ENCODE assay signal across 11 cellular contexts in the genomic region with DNA sequence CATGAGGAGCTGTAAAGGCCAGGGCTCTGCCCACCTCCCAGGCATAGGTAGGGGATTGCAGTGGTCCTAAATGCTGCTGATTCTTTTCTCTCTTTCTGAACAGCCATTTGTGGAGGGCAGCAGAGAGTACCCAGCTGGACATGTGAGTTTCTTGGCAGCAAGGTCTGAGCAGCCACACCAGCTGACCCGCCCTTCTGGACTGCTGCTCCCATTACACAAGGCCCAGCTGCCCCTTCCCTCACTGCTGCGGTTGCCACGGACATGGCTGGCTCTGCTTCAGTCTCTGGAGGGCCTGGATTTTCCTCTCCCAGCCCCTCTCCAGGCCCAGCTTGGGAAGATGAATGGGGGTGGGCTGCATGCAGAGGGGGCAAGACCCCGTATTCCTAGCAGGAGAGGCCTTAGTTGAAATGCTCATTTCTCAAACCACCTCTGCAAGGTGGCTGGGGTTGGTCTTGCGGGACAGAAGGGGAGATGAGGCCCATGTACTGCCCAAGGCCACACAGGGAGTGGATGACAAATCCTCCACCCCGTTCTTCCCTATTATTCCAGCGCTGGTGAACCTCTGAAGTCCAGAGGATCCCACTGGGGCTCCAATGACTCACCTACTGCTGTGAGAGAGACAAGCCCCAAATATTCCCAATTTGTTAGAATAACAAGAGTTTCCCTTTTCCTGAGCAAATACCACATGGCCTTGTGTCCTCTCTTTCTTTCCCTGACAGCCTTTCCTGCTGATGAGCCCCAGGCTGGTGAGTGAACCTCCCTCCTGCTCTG. TPM values are rescaled to one million over a fixed set of nuclear protein-coding genes. Genes with fewer than 3 reads are reported as not detected.
DNase-seq lines count a peak whose midpoint lies in the region; ATAC-seq and TF ChIP-seq lines count a peak whose summit lies in the region.
"Had no signal": no experiment of that assay in that cellular context is flagged by ENCODE, and none has a peak within 500 bp of the region (broad histone marks: within the 10 kb centered on the region; RNA-seq: fewer than 3 reads in every experiment).

No MANE protein-coding gene starts in this region.

- H3K9me3 ChIP-seq in mesenchymal stem cell (ENCODE audit: control insufficient read depth, low read length) (no peaks in the 10 kb centered on the region), tibial nerve (no peaks in the 10 kb centered on the region), Caco-2 (no peaks in the 10 kb centered on the region)

- no peak overlapping the region for H2BK5ac ChIP-seq in mesenchymal stem cell (ENCODE audit: low read depth, low read length, poor library complexity, severe bottlenecking)

- H3K23ac ChIP-seq in mesenchymal stem cell (ENCODE audit: low read length in 2 of 2): no peak overlapping the region

- TF ChIP-seq CTCF in endothelial cell (IDR thresholded peaks at IDR 0.05; ENCODE audit: unreplicated experiment) (no peak), tibial nerve (IDR thresholded peaks at IDR 0.05) (no peak), Caco-2 (IDR thresholded peaks at IDR 0.05; ENCODE audit: insufficient read depth in 1 of 2, low read depth in 1 of 2, low read length in 1 of 2, severe bottlenecking in 1 of 2, unreplicated experiment in 1 of 2) (no peak)

- peak in 1 of 2 donors; percentile 61 for TF ChIP-seq EP300 in tibial nerve (IDR thresholded peaks at IDR 0.05)

- no peak overlapping the region for H2BK15ac ChIP-seq in mesenchymal stem cell (ENCODE audit: low read depth, poor library complexity, severe bottlenecking)

- no peaks in the 10 kb centered on the region for H3K79me1 ChIP-seq in mesenchymal stem cell (replicated peaks; ENCODE audit: low read length, poor library complexity, severe bottlenecking)

- DNase-seq in M059J (ENCODE audit: low read depth) (peak; percentile 61), endothelial cell (ENCODE audit: low spot score) (no peak), mesenchymal stem cell (no peak), tibial nerve (ENCODE audit: low spot score in 2 of 2) (peak; percentile 52 to 57), H4 (ENCODE audit: low spot score) (no peak), Caco-2 (no peak)
- DNase-seq: NCI-H1694 had no signal

- no peak overlapping the region for H4K91ac ChIP-seq in mesenchymal stem cell (ENCODE audit: low read length)

- BruUV-seq in Caco-2 (replicated peaks; lab: Mats Ljungman, UMichigan): no TSS peak

- H3K27me3 ChIP-seq in mesenchymal stem cell (ENCODE audit: control insufficient read depth in 1 of 2, insufficient read depth in 1 of 2, low read length in 2 of 2) (no peaks in the 10 kb centered on the region), tibial nerve (no peaks in the 10 kb centered on the region), Caco-2 (replicated peaks; ENCODE audit: control insufficient read depth, insufficient read depth, low read length) (no peaks in the 10 kb centered on the region)

- CTCF ChIA-PET in Caco-2 (lab: Charles Lee): no interaction called here

- H3K36me3 Mint-ChIP-seq in endothelial cell (ENCODE audit: low read depth, unreplicated experiment) (no peaks in the 10 kb centered on the region), Caco-2 (ENCODE audit: insufficient read depth, unreplicated experiment) (no peaks in the 10 kb centered on the region)
- no peaks in the 10 kb centered on the region for H3K36me3 Mint-ChIP-seq in activated T-helper 17 cell treated with anti-CD3 and anti-CD28 coated beads, Interleukin-2, amount 50 U/mL, for 72 hours (ENCODE audit: low read depth)

- H3K4me1 Mint-ChIP-seq in endothelial cell (ENCODE audit: unreplicated experiment) (peaks cover 19% of the 10 kb centered on the region), Caco-2 (ENCODE audit: low read depth, unreplicated experiment) (no peaks in the 10 kb centered on the region)
- no peaks in the 10 kb centered on the region for H3K4me1 Mint-ChIP-seq in activated T-helper 17 cell treated with anti-CD3 and anti-CD28 coated beads, Interleukin-2, amount 50 U/mL, for 72 hours

- no peak for ATAC-seq in activated T-helper 17 cell treated with anti-CD3 and anti-CD28 coated beads, Interleukin-2, amount 50 U/mL, for 72 hours (replicated peaks)

- H3K27ac ChIP-seq in mesenchymal stem cell (ENCODE audit: low read length, poor library complexity, severe bottlenecking) (no peak overlapping the region), tibial nerve (peak overlapping the region; percentile 5 to 69 (median 41))
- H3K27ac ChIP-seq: SK-N-MC had no signal

- no peak overlapping the region for H3K14ac ChIP-seq in mesenchymal stem cell (ENCODE audit: low read length in 2 of 2)

- H3K27me3 Mint-ChIP-seq in endothelial cell (ENCODE audit: unreplicated experiment): peaks cover 5% of the 10 kb centered on the region
- H3K27me3 Mint-ChIP-seq in activated T-helper 17 cell treated with anti-CD3 and anti-CD28 coated beads, Interleukin-2, amount 50 U/mL, for 72 hours: no peaks in the 10 kb centered on the region
- H3K27me3 Mint-ChIP-seq in Caco-2 (ENCODE audit: insufficient read depth, unreplicated experiment): no peaks in the 10 kb centered on the region

- no peak overlapping the region for H2BK12ac ChIP-seq in mesenchymal stem cell (ENCODE audit: low read length in 2 of 2)

- H3K4me2 ChIP-seq in mesenchymal stem cell (ENCODE audit: low read length, poor library complexity, severe bottlenecking): no peak overlapping the region

- no peak overlapping the region for H3K18ac ChIP-seq in mesenchymal stem cell (ENCODE audit: low read depth in 1 of 2, low read length in 2 of 2)

- peak in 1 of 2 donors; percentile 32 for TF ChIP-seq POLR2A in tibial nerve (IDR thresholded peaks at IDR 0.05)

- H3K4ac ChIP-seq in mesenchymal stem cell (ENCODE audit: low read depth in 1 of 2, low read length in 2 of 2): no peak overlapping the region

- H3K36me3 ChIP-seq in mesenchymal stem cell (ENCODE audit: control insufficient read depth in 1 of 2, insufficient read depth in 2 of 2, low read depth in 1 of 2, low read length in 2 of 2): no peaks in the 10 kb centered on the region
- H3K36me3 ChIP-seq in tibial nerve: no peaks in the 10 kb centered on the region
- no peaks in the 10 kb centered on the region for H3K36me3 ChIP-seq in Caco-2 (ENCODE audit: control insufficient read depth, insufficient read depth, low read length)

- H3K4me3 Mint-ChIP-seq in endothelial cell (ENCODE audit: unreplicated experiment) (peak overlapping the region; percentile 42), Caco-2 (ENCODE audit: unreplicated experiment) (no peak overlapping the region)
- H3K4me3 Mint-ChIP-seq in activated T-helper 17 cell treated with anti-CD3 and anti-CD28 coated beads, Interleukin-2, amount 50 U/mL, for 72 hours: no peak overlapping the region
- H3K4me3 Mint-ChIP-seq: activated T-helper 1 cell treated with anti-CD3 and anti-CD28 coated beads, Interleukin-12 subunit alpha, Interleukin-12 subunit beta, Interleukin-2, Interleukin-4 antibody, amounts not matched to agents 30 ng/mL and 10 ng/mL and 1 ng/mL, durations not matched to agents 14 hours and 24 hours and 36 hours had no signal

- H2BK120ac ChIP-seq in mesenchymal stem cell (ENCODE audit: low read depth, low read length): no peak overlapping the region

- H3K4me3 ChIP-seq in mesenchymal stem cell (ENCODE audit: insufficient read depth in 1 of 2, low read depth in 1 of 2, low read length in 2 of 2): peak overlapping the region in 1 of 2 experiments; percentile 14
- H3K4me3 ChIP-seq in tibial nerve: no peak overlapping the region
- no peak overlapping the region for H3K4me3 ChIP-seq in Caco-2 (ENCODE audit: low read depth, low read length)
- H3K4me3 ChIP-seq: SK-N-MC had no signal

- peak overlapping the region; percentile 43 for H2AK5ac ChIP-seq in mesenchymal stem cell (ENCODE audit: low read length, severe bottlenecking)

- 75% methylated on average over 5 of the region's 7 CpGs for WGBS in mesenchymal stem cell
- 57 to 66% methylated on average over 6 to 7 of the region's 7 CpGs for WGBS in tibial nerve, 2 donors

- H3K27ac Mint-ChIP-seq in endothelial cell (ENCODE audit: unreplicated experiment) (peak overlapping the region; percentile 42), Caco-2 (ENCODE audit: unreplicated experiment) (no peak overlapping the region)
- no peak overlapping the region for H3K27ac Mint-ChIP-seq in activated T-helper 17 cell treated with anti-CD3 and anti-CD28 coated beads, Interleukin-2, amount 50 U/mL, for 72 hours
- H3K27ac Mint-ChIP-seq: activated T-helper 1 cell treated with anti-CD3 and anti-CD28 coated beads, Interleukin-12 subunit alpha, Interleukin-12 subunit beta, Interleukin-2, Interleukin-4 antibody, amounts not matched to agents 30 ng/mL and 10 ng/mL and 1 ng/mL, durations not matched to agents 14 hours and 24 hours and 36 hours had no signal

- H3K9me3 Mint-ChIP-seq in endothelial cell (ENCODE audit: unreplicated experiment) (no peaks in the 10 kb centered on the region), Caco-2 (ENCODE audit: unreplicated experiment) (no peaks in the 10 kb centered on the region)
- no peaks in the 10 kb centered on the region for H3K9me3 Mint-ChIP-seq in activated T-helper 17 cell treated with anti-CD3 and anti-CD28 coated beads, Interleukin-2, amount 50 U/mL, for 72 hours
- H3K9me3 Mint-ChIP-seq: activated T-helper 1 cell treated with anti-CD3 and anti-CD28 coated beads, Interleukin-12 subunit alpha, Interleukin-12 subunit beta, Interleukin-2, Interleukin-4 antibody, amounts not matched to agents 30 ng/mL and 10 ng/mL and 1 ng/mL, durations not matched to agents 14 hours and 24 hours and 36 hours had no signal

- H3K9ac ChIP-seq in mesenchymal stem cell (ENCODE audit: low read length): peak overlapping the region; percentile 51

- no peak overlapping the region for H4K8ac ChIP-seq in mesenchymal stem cell (ENCODE audit: low read length)

- POLR2A ChIA-PET in Caco-2 (lab: Charles Lee): no interaction called here

- H3K4me1 ChIP-seq in mesenchymal stem cell (ENCODE audit: control insufficient read depth, insufficient read depth, low read depth, low read length) (peaks cover 30% of the 10 kb centered on the region), tibial nerve (peaks cover 3 to 32% (median 18%) of the 10 kb centered on the region in 4 donors), Caco-2 (peaks cover 7% of the 10 kb centered on the region)

- no peak overlapping the region for H2AFZ ChIP-seq in mesenchymal stem cell (ENCODE audit: low read depth, low read length)

- intact Hi-C loops in Caco-2 (cut with micrococcal nuclease; ENCODE audit: unreplicated experiment): no loop called here

RNA-seq across cellular contexts. Expression of gene LGALS12, which starts 4.7 kb away (rescaled TPM):
- not detected in 2 replicates for total RNA-seq in M059J (2014; rRNA removed; shearing (Covaris generic))
- total RNA-seq in endothelial cell (ENCODE audit: unreplicated experiment) (0.67 TPM), tibial nerve (10 to 100 TPM in 2 of 4 donors, 1 to 10 TPM in 2; 7.3 to 32.7 (median 14.9) TPM), Caco-2 (2022) (not detected in 2 replicates)
- not detected for polyA plus RNA-seq in mesenchymal stem cell (2013, experiment 1 of 2)
- not detected for polyA plus RNA-seq in mesenchymal stem cell (2013, experiment 2 of 2)
- total RNA-seq in activated T-helper 17 cell treated with anti-CD3 and anti-CD28 coated beads, Interleukin-2, amount 50 U/mL, for 72 hours: not detected
- total RNA-seq in H4 (2014; rRNA removed; shearing (Covaris generic)): 0.80 and 1.4 TPM in 2 replicates
- total RNA-seq: activated T-helper 1 cell treated with anti-CD3 and anti-CD28 coated beads, Interleukin-12 subunit alpha, Interleukin-12 subunit beta, Interleukin-2, Interleukin-4 antibody, amounts not matched to agents 30 ng/mL and 10 ng/mL and 1 ng/mL, durations not matched to agents 14 hours and 24 hours and 36 hours had no signal

RNA-seq across cellular contexts. Expression of gene PLAAT5, which starts 19.6 kb away (rescaled TPM):
- total RNA-seq in M059J (2014; rRNA removed; shearing (Covaris generic)): not detected in 2 replicates
- total RNA-seq in endothelial cell (ENCODE audit: unreplicated experiment) (3.8 TPM), tibial nerve (10 to 100 TPM in 2 of 4 donors, 1 to 10 TPM in 2; 6.7 to 15.3 (median 10.1) TPM), Caco-2 (2022) (1.2 and 2.3 TPM in 2 replicates)
- not detected for polyA plus RNA-seq in mesenchymal stem cell (2013, experiment 1 of 2)
- polyA plus RNA-seq in mesenchymal stem cell (2013, experiment 2 of 2): not detected
- under 1 TPM in 1 of 2 donors, not detected in 1; 0.11 TPM for total RNA-seq in activated T-helper 17 cell treated with anti-CD3 and anti-CD28 coated beads, Interleukin-2, amount 50 U/mL, for 72 hours
- not detected in 2 replicates for total RNA-seq in H4 (2014; rRNA removed; shearing (Covaris generic))
- total RNA-seq: activated T-helper 1 cell treated with anti-CD3 and anti-CD28 coated beads, Interleukin-12 subunit alpha, Interleukin-12 subunit beta, Interleukin-2, Interleukin-4 antibody, amounts not matched to agents 30 ng/mL and 10 ng/mL and 1 ng/mL, durations not matched to agents 14 hours and 24 hours and 36 hours had no signal

RNA-seq across cellular contexts. Expression of gene PLAAT4, which starts 26.1 kb away (rescaled TPM):
- 81.0 and 90.7 TPM in 2 replicates for total RNA-seq in M059J (2014; rRNA removed; shearing (Covaris generic))
- total RNA-seq in endothelial cell (ENCODE audit: unreplicated experiment) (not detected), tibial nerve (10 to 100 TPM in 3 of 4 donors, 1 to 10 TPM in 1; 6.3 to 43.7 (median 23.0) TPM), Caco-2 (2022) (1.2 TPM in 2 replicates)
- polyA plus RNA-seq in mesenchymal stem cell (2013, experiment 1 of 2): 13.1 TPM
- polyA plus RNA-seq in mesenchymal stem cell (2013, experiment 2 of 2): 14.3 TPM
- total RNA-seq in activated T-helper 17 cell treated with anti-CD3 and anti-CD28 coated beads, Interleukin-2, amount 50 U/mL, for 72 hours: 10 to 100 TPM; 20.7 to 22.1 TPM
- 49.3 and 72.0 TPM in 2 replicates for total RNA-seq in H4 (2014; rRNA removed; shearing (Covaris generic))

RNA-seq across cellular contexts. Expression of gene PLAAT2, which starts 52.6 kb away (rescaled TPM):
- total RNA-seq in M059J (2014; rRNA removed; shearing (Covaris generic)): 2.8 TPM in 1 of 2 replicates, not detected in the other
- total RNA-seq in endothelial cell (ENCODE audit: unreplicated experiment) (not detected), tibial nerve (under 1 TPM in 1 of 4 donors, not detected in 3; 0.90 TPM), Caco-2 (2022) (1.2 TPM in 1 of 2 replicates, not detected in the other)
- not detected for polyA plus RNA-seq in mesenchymal stem cell (2013, experiment 1 of 2)
- polyA plus RNA-seq in mesenchymal stem cell (2013, experiment 2 of 2): not detected
- not detected for total RNA-seq in activated T-helper 17 cell treated with anti-CD3 and anti-CD28 coated beads, Interleukin-2, amount 50 U/mL, for 72 hours
- not detected in 2 replicates for total RNA-seq in H4 (2014; rRNA removed; shearing (Covaris generic))
- total RNA-seq: activated T-helper 1 cell treated with anti-CD3 and anti-CD28 coated beads, Interleukin-12 subunit alpha, Interleukin-12 subunit beta, Interleukin-2, Interleukin-4 antibody, amounts not matched to agents 30 ng/mL and 10 ng/mL and 1 ng/mL, durations not matched to agents 14 hours and 24 hours and 36 hours; mononuclear cell had no signal

Comparison
In these comparisons a context has a peak if more than half of its experiments do, and no peak if none do; other contexts are left out.
1. DNase-seq: peak in M059J (single experiment) and tibial nerve (2 of 2); none in endothelial cell (single experiment), mesenchymal stem cell (single experiment), H4 (single experiment) and Caco-2 (0 of 2).